13 cellular contexts compared by ENCODE assay signal in the genomic region with DNA sequence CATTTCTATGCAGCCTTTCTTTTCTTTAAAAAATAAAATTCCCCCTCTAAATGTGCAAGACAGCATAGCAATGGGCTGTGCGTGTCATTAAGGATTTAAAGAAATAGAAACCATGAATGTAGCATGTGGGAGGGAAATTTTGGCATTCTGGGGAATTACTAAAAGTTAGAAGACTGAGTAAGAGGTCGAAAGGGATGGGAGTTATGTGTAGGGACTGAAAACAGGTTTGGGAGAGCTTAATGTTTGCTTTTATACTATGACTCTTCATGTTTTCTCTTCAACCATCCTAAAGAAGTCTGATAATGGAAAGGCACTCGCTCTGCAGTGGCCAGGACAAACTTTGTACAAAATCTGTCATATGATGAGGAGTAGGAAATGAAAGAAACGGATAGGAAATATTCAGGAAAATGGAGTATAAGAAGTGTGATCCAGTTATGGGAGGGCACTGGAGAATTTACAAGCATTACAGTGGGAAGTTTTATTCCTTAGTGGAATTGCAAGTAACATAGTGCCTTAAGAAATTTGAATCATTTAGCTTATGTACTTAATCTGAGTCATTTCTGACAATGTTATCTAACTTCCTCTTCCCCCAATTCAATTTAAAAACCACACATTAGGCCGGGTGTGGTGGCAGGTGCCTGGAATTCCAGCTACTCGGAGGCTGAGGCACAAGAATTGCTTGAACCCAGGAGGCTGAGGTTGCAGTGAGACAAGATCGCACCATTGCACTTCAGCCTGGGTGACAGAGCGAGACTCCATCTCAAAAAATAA. TPM values are rescaled to one million over a fixed set of nuclear protein-coding genes. Genes with fewer than 3 reads are reported as not detected.
DNase-seq lines count a peak whose midpoint lies in the region; ATAC-seq and TF ChIP-seq lines count a peak whose summit lies in the region.
"Had no signal": no experiment of that assay in that cellular context is flagged by ENCODE, and none has a peak within 500 bp of the region (broad histone marks: within the 10 kb centered on the region; RNA-seq: fewer than 3 reads in every experiment).

No MANE protein-coding gene starts in this region.

- POLR2A ChIA-PET in SK-N-SH (lab: Yijun Ruan, JAX) = no interaction called here

- peaks cover 3 to 69% of the 10 kb centered on the region in 2 experiments for H3K36me3 ChIP-seq in SK-N-SH (replicated peaks in 1 of 2; ENCODE audit: control insufficient read depth in 1 of 2, insufficient read depth in 2 of 2, low read length in 1 of 2)
- H3K36me3 ChIP-seq in transverse colon = peaks cover 0 to 44% (median 10%) of the 10 kb centered on the region in 4 donors

- TF ChIP-seq EP300 in SK-N-SH (IDR thresholded peaks at IDR 0.05; ENCODE audit: borderline replicate concordance in 1 of 2, low read depth in 1 of 2, low read length in 1 of 2) (0 out of 4 replicates have a peak, but pooled peaks of 1 of the 2 experiments have one; percentile 11), transverse colon (IDR thresholded peaks at IDR 0.05; ENCODE audit: low read depth) (no peak)

- H4K20me1 ChIP-seq in SK-N-SH (ENCODE audit: insufficient read depth) = no peaks in the 10 kb centered on the region; the same call in 1 of the 2 replicates

- 67% methylated on average over 8 of the region's 8 CpGs for WGBS in SK-N-SH (ENCODE audit: low lambda C conversion rate)
- 57 to 65% methylated on average over 7 to 8 of the region's 8 CpGs for WGBS in transverse colon (ENCODE audit: low coverage in 1 of 2), 2 donors

- in situ Hi-C loops in transverse colon (cut with MboI; ENCODE audit: low pct_ligation_motif_present in 1 of 4, low pct_unique_long_range_greater_than_20kb in 1 of 4, low sequenced_read_pairs in 3 of 4) = no loop called here

- H3K4me1 ChIP-seq in SK-N-SH (ENCODE audit: control insufficient read depth in 1 of 2, insufficient read depth in 2 of 2, low read depth in 1 of 2, low read length in 1 of 2) (peaks cover 0 to 16% of the 10 kb centered on the region in 2 experiments; a peak in 1 of 4 replicates), foreskin keratinocyte (peaks cover 23% of the 10 kb centered on the region), transverse colon (peaks cover 0 to 12% (median 2%) of the 10 kb centered on the region in 4 donors)
- H3K4me1 ChIP-seq: body of pancreas had no signal

- H3K4me3 ChIP-seq in SK-N-SH (ENCODE audit: low read depth in 2 of 2, low read length in 1 of 2) (no peak overlapping the region), transverse colon (no peak overlapping the region)
- H3K4me3 ChIP-seq: body of pancreas had no signal

- peak overlapping the region in 1 of 2 donors; percentile 34 for H3K27ac Mint-ChIP-seq in stimulated activated naive CD8-positive, alpha-beta T cell treated with anti-CD3 and anti-CD28 coated beads, Interleukin-15, amount 100 ng/mL, for 72 hours

- no peak for TF ChIP-seq POLR2A in transverse colon (IDR thresholded peaks at IDR 0.05)

- no peak for TF ChIP-seq CTCF in SK-N-SH (IDR thresholded peaks at IDR 0.05)
- no peak for TF ChIP-seq CTCF in foreskin keratinocyte (conservative IDR thresholded peaks at IDR 0.05)
- no peak for TF ChIP-seq CTCF in transverse colon (IDR thresholded peaks at IDR 0.05)

- CTCF ChIA-PET in SK-N-SH (lab: Yijun Ruan, JAX) = interaction anchor here (1.4 to 1.5 kb wide), 2 partner anchors 13 to 188 kb away, joined by 3 to 4 read pairs; no protein-coding TSS in a partner anchor

- peaks cover 53% of the 10 kb centered on the region for H3K79me2 ChIP-seq in SK-N-SH (ENCODE audit: insufficient read depth)

- H3K27me3 ChIP-seq in SK-N-SH (ENCODE audit: insufficient read depth) = no peaks in the 10 kb centered on the region
- no peaks in the 10 kb centered on the region for H3K27me3 ChIP-seq in foreskin keratinocyte
- no peaks in the 10 kb centered on the region for H3K27me3 ChIP-seq in transverse colon
- H3K27me3 ChIP-seq: body of pancreas had no signal

- no peak for DNase-seq in stimulated activated naive CD8-positive, alpha-beta T cell treated with anti-CD3 and anti-CD28 coated beads, Interleukin-15, Interleukin-2, amounts not matched to agents 100 U/mL and 50 U/mL, for 24 hours
- DNase-seq in stimulated activated naive CD8-positive, alpha-beta T cell treated with anti-CD3 and anti-CD28 coated beads, Interleukin-15, amount 100 ng/mL, for 72 hours = no peak
- DNase-seq in SK-N-SH (no peak), foreskin keratinocyte (peak; percentile 33 to 46), hippocampal formation (lab: John Stamatoyannopoulos, UW) (no peak), transverse colon (no peak)
- no peak for DNase-seq in activated CD4-positive, alpha-beta T cell treated with anti-CD3 and anti-CD28 coated beads, Interleukin-2, amount 50 U/mL, for 4 hours
- DNase-seq: body of pancreas, mesendoderm, NCI-H2081 had no signal

- no peak for TF ChIP-seq RAD21 in SK-N-SH (IDR thresholded peaks at IDR 0.05; ENCODE audit: low read length)

- peaks cover 13% of the 10 kb centered on the region for H3F3A ChIP-seq in SK-N-SH (replicated peaks; ENCODE audit: insufficient read depth)

- H3K4me2 ChIP-seq in SK-N-SH = peak overlapping the region; percentile 11; the same call in 1 of the 2 replicates

- no peaks in the 10 kb centered on the region for H3K9me3 ChIP-seq in SK-N-SH
- no peaks in the 10 kb centered on the region for H3K9me3 ChIP-seq in transverse colon
- H3K9me3 ChIP-seq: body of pancreas had no signal

- no peaks in the 10 kb centered on the region for H3K9me2 ChIP-seq in SK-N-SH

- peaks cover 13 to 14% of the 10 kb centered on the region in 2 donors for H3K9me3 Mint-ChIP-seq in stimulated activated naive CD8-positive, alpha-beta T cell treated with anti-CD3 and anti-CD28 coated beads, Interleukin-15, amount 100 ng/mL, for 72 hours

- H2AFZ ChIP-seq in SK-N-SH (ENCODE audit: low read depth) = no peak overlapping the region

- peaks cover 45% of the 10 kb centered on the region for H3K4me1 Mint-ChIP-seq in stimulated activated naive CD8-positive, alpha-beta T cell treated with anti-CD3 and anti-CD28 coated beads, Interleukin-15, amount 100 ng/mL, for 72 hours

- ATAC-seq in stimulated activated naive CD8-positive, alpha-beta T cell treated with anti-CD3 and anti-CD28 coated beads, Interleukin-15, Interleukin-2, amounts not matched to agents 100 U/mL and 50 U/mL, for 24 hours = peak; percentile 34
- no peak for ATAC-seq in stimulated activated naive CD8-positive, alpha-beta T cell treated with anti-CD3 and anti-CD28 coated beads, Interleukin-15, amount 100 ng/mL, for 72 hours
- ATAC-seq in foreskin keratinocyte (peak; percentile 38), HG03045 (IDR thresholded peaks at IDR 0.05; ENCODE audit: unreplicated experiment) (no peak)
- ATAC-seq: body of pancreas had no signal

- H3K9ac ChIP-seq in SK-N-SH = no peak overlapping the region

- no peak overlapping the region for H3K4me3 Mint-ChIP-seq in stimulated activated naive CD8-positive, alpha-beta T cell treated with anti-CD3 and anti-CD28 coated beads, Interleukin-15, amount 100 ng/mL, for 72 hours

- no peaks in the 10 kb centered on the region for H3K27me3 Mint-ChIP-seq in stimulated activated naive CD8-positive, alpha-beta T cell treated with anti-CD3 and anti-CD28 coated beads, Interleukin-15, amount 100 ng/mL, for 72 hours

- H3K27ac ChIP-seq in SK-N-SH (ENCODE audit: low read depth in 2 of 2, low read length in 1 of 2) (peak overlapping the region in 1 of 2 experiments; percentile 48; a peak in 2 of 4 replicates), foreskin keratinocyte (no peak overlapping the region), transverse colon (peak overlapping the region in 1 of 4 donors; percentile 16)
- H3K27ac ChIP-seq: body of pancreas, C4-2B, HL-60 had no signal

- intact Hi-C loops in transverse colon (cut with DNase I; ENCODE audit: low total_unique reads) = no loop called here

TF ChIP-seq in SK-N-SH, 30 proteins besides CTCF, POLR2A, EP300 and RAD21 (continues in another document):
- TF ChIP-seq JUND (IDR thresholded peaks at IDR 0.05) = 0 out of 2 replicates have a peak, but pooled peaks have one; percentile 16
- 0 out of 2 replicates have a peak, but pooled peaks have one; percentile 20 for TF ChIP-seq TEAD4 (IDR thresholded peaks at IDR 0.05; ENCODE audit: borderline replicate concordance, insufficient read depth)
- 0 out of 2 replicates have a peak, but pooled peaks have one; percentile 12 for TF ChIP-seq TCF12 (IDR thresholded peaks at IDR 0.05)
- TF ChIP-seq FOXM1 (IDR thresholded peaks at IDR 0.05; ENCODE audit: low read depth) = no peak
- no peak for TF ChIP-seq FOSL2 (IDR thresholded peaks at IDR 0.05; ENCODE audit: borderline replicate concordance, low read depth)
- no peak for TF ChIP-seq MXI1 (IDR thresholded peaks at IDR 0.05; ENCODE audit: low read depth, low read length)
- TF ChIP-seq, protein P1, sequence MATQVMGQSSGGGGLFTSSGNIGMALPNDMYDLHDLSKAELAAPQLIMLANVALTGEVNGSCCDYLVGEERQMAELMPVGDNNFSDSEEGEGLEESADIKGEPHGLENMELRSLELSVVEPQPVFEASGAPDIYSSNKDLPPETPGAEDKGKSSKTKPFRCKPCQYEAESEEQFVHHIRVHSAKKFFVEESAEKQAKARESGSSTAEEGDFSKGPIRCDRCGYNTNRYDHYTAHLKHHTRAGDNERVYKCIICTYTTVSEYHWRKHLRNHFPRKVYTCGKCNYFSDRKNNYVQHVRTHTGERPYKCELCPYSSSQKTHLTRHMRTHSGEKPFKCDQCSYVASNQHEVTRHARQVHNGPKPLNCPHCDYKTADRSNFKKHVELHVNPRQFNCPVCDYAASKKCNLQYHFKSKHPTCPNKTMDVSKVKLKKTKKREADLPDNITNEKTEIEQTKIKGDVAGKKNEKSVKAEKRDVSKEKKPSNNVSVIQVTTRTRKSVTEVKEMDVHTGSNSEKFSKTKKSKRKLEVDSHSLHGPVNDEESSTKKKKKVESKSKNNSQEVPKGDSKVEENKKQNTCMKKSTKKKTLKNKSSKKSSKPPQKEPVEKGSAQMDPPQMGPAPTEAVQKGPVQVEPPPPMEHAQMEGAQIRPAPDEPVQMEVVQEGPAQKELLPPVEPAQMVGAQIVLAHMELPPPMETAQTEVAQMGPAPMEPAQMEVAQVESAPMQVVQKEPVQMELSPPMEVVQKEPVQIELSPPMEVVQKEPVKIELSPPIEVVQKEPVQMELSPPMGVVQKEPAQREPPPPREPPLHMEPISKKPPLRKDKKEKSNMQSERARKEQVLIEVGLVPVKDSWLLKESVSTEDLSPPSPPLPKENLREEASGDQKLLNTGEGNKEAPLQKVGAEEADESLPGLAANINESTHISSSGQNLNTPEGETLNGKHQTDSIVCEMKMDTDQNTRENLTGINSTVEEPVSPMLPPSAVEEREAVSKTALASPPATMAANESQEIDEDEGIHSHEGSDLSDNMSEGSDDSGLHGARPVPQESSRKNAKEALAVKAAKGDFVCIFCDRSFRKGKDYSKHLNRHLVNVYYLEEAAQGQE (IDR thresholded peaks at IDR 0.05; ENCODE audit: low read depth, low read length) = no peak
- TF ChIP-seq NFIC (IDR thresholded peaks at IDR 0.05; ENCODE audit: borderline replicate concordance) = no peak
- no peak for TF ChIP-seq RFX5 (IDR thresholded peaks at IDR 0.05; ENCODE audit: low read length)

RNA-seq across cellular contexts. Expression of a gene that starts 20.6 kb away (rescaled TPM):
- polyA plus RNA-seq in SK-N-SH (2012; rRNA removed) (7.9 and 11.3 TPM in 2 replicates), foreskin keratinocyte (9.8 and 10.2 TPM in 2 replicates)
- polyA plus RNA-seq in SK-N-SH (2012; cell fraction: cytosol; rRNA removed) = 11.0 and 13.0 TPM in 2 replicates
- 10.1 and 20.5 TPM in 2 replicates for polyA plus RNA-seq in SK-N-SH (2012; cell fraction: nucleus; rRNA removed)
- total RNA-seq in foreskin keratinocyte (28.1 and 36.1 TPM in 2 replicates), transverse colon (10 to 100 TPM; 21.9 to 74.5 (median 60.7) TPM)

Comparison
In these comparisons a context has a peak if more than half of its experiments do, and no peak if none do; other contexts are left out.
1. ATAC-seq: peak in stimulated activated naive CD8-positive, alpha-beta T cell treated with anti-CD3 and anti-CD28 coated beads, Interleukin-15, Interleukin-2, amounts not matched to agents 100 U/mL and 50 U/mL, for 24 hours (single experiment) and foreskin keratinocyte (single experiment); none in stimulated activated naive CD8-positive, alpha-beta T cell treated with anti-CD3 and anti-CD28 coated beads, Interleukin-15, amount 100 ng/mL, for 72 hours (single experiment) and HG03045 (single experiment).
2. DNase-seq: peak in foreskin keratinocyte (2 of 2); none in stimulated activated naive CD8-positive, alpha-beta T cell treated with anti-CD3 and anti-CD28 coated beads, Interleukin-15, Interleukin-2, amounts not matched to agents 100 U/mL and 50 U/mL, for 24 hours (single experiment), stimulated activated naive CD8-positive, alpha-beta T cell treated with anti-CD3 and anti-CD28 coated beads, Interleukin-15, amount 100 ng/mL, for 72 hours (0 of 2), SK-N-SH (single experiment), hippocampal formation (0 of 2), activated CD4-positive, alpha-beta T cell treated with anti-CD3 and anti-CD28 coated beads, Interleukin-2, amount 50 U/mL, for 4 hours (0 of 2) and transverse colon (single experiment).